ENCODE assay signal across 7 cellular contexts in genomic region chr3:118851799-118852198, GRCh38.
DNase-seq lines count a peak whose midpoint lies in the region; ATAC-seq and TF ChIP-seq lines count a peak whose summit lies in the region.
"Not testable (repeated sequence)": the region's sequence is repeated elsewhere in the genome, so short reads cannot be mapped to it uniquely, and the experiment has no call there.

No MANE protein-coding gene starts in this region.

- H3K36me3 Mint-ChIP-seq in activated CD4-positive, alpha-beta T cell treated with anti-CD3 and anti-CD28 coated beads for 36 hours (ENCODE audit: low read depth): not testable (repeated sequence)

- H3K27me3 Mint-ChIP-seq in activated CD4-positive, alpha-beta T cell treated with anti-CD3 and anti-CD28 coated beads for 36 hours: not testable (repeated sequence)

- POLR2A ChIA-PET in activated CD4-positive, alpha-beta T cell treated with anti-CD3 and anti-CD28 coated beads for 36 hours (lab: Charles Lee): not testable (repeated sequence)

- DNase-seq in DMS53 treated with DMSO at 0.1 percent for 48 hours (lab: John Stamatoyannopoulos, UW; ENCODE audit: unreplicated experiment): peak; percentile 23
- peak; percentile 17 for DNase-seq in NOMO-1 treated with dmso at 0.1 percent for 144 hours (lab: John Stamatoyannopoulos, UW; ENCODE audit: unreplicated experiment)
- peak; percentile 33 for DNase-seq in activated CD4-positive, alpha-beta T cell treated with anti-CD3 and anti-CD28 coated beads for 36 hours
- peak; percentile 35 for DNase-seq in central memory CD4-positive, alpha-beta T cell

- 0 out of 2 replicates have a peak overlapping the region, but pooled peaks have one; percentile 34 for H2AFZ ChIP-seq in KMS-11 (ENCODE audit: low read depth)

- not testable (repeated sequence) for H3K4me3 ChIP-seq in KMS-11 (IDR thresholded peaks at IDR 0.05; ENCODE audit: insufficient read depth, low read depth, low read length)

- intact Hi-C loops in activated CD4-positive, alpha-beta T cell treated with anti-CD3 and anti-CD28 coated beads for 36 hours (cut with DNase I, micrococcal nuclease): not testable (repeated sequence)

- H3K9ac ChIP-seq in KMS-11: not testable (repeated sequence)

- ATAC-seq in GM19043 (IDR thresholded peaks at IDR 0.05; ENCODE audit: low read depth, unreplicated experiment): peak; percentile 66
- ATAC-seq in HG02759 (IDR thresholded peaks at IDR 0.05; ENCODE audit: unreplicated experiment): peak; percentile 92
- ATAC-seq in activated CD4-positive, alpha-beta T cell treated with anti-CD3 and anti-CD28 coated beads for 36 hours: peak; percentile 66

- H3K36me3 ChIP-seq in KMS-11 (ENCODE audit: insufficient read depth): not testable (repeated sequence)

- not testable (repeated sequence) for H3K4me1 ChIP-seq in KMS-11 (ENCODE audit: low read depth, poor library complexity, severe bottlenecking)

- H3K27ac Mint-ChIP-seq in activated CD4-positive, alpha-beta T cell treated with anti-CD3 and anti-CD28 coated beads for 36 hours: not testable (repeated sequence)

- H4K20me1 ChIP-seq in KMS-11 (ENCODE audit: insufficient read depth): not testable (repeated sequence)

- not testable (repeated sequence) for H3K9me3 Mint-ChIP-seq in activated CD4-positive, alpha-beta T cell treated with anti-CD3 and anti-CD28 coated beads for 36 hours (ENCODE audit: low read depth)

- H3K79me2 ChIP-seq in KMS-11 (ENCODE audit: insufficient read depth, low read depth): not testable (repeated sequence)

- peak overlapping the region; percentile 21 for H3K4me3 Mint-ChIP-seq in activated CD4-positive, alpha-beta T cell treated with anti-CD3 and anti-CD28 coated beads for 36 hours

- H3K4me1 Mint-ChIP-seq in activated CD4-positive, alpha-beta T cell treated with anti-CD3 and anti-CD28 coated beads for 36 hours: peaks cover 11% of the 10 kb centered on the region

- CTCF ChIA-PET in activated CD4-positive, alpha-beta T cell treated with anti-CD3 and anti-CD28 coated beads for 36 hours (lab: Charles Lee): interaction anchor here (0.6 to 1.2 kb wide), 3 partner anchors 12 to 246 kb away, joined by 3 to 6 read pairs (median 4); no protein-coding TSS in a partner anchor

- not testable (repeated sequence) for TF ChIP-seq CTCF in KMS-11 (conservative IDR thresholded peaks at IDR 0.05; ENCODE audit: low read depth, low read length)

- not testable (repeated sequence) for H3K27ac ChIP-seq in KMS-11

- not testable (repeated sequence) for H3K27me3 ChIP-seq in KMS-11 (ENCODE audit: insufficient read depth, low read depth)

- H3K4me2 ChIP-seq in KMS-11: not testable (repeated sequence)
